In genomic region chr3:142447852-142448315, GRCh38 we compare ENCODE assay signal across 8 cellular contexts. TPM values are rescaled to one million over a fixed set of nuclear protein-coding genes. Genes with fewer than 3 reads are reported as not detected.
A peak's percentile ranks its signal among the peaks of the same experiment; 100 is the strongest.
DNase-seq lines count a peak whose midpoint lies in the region; ATAC-seq and TF ChIP-seq lines count a peak whose summit lies in the region.

A gene with protein sequence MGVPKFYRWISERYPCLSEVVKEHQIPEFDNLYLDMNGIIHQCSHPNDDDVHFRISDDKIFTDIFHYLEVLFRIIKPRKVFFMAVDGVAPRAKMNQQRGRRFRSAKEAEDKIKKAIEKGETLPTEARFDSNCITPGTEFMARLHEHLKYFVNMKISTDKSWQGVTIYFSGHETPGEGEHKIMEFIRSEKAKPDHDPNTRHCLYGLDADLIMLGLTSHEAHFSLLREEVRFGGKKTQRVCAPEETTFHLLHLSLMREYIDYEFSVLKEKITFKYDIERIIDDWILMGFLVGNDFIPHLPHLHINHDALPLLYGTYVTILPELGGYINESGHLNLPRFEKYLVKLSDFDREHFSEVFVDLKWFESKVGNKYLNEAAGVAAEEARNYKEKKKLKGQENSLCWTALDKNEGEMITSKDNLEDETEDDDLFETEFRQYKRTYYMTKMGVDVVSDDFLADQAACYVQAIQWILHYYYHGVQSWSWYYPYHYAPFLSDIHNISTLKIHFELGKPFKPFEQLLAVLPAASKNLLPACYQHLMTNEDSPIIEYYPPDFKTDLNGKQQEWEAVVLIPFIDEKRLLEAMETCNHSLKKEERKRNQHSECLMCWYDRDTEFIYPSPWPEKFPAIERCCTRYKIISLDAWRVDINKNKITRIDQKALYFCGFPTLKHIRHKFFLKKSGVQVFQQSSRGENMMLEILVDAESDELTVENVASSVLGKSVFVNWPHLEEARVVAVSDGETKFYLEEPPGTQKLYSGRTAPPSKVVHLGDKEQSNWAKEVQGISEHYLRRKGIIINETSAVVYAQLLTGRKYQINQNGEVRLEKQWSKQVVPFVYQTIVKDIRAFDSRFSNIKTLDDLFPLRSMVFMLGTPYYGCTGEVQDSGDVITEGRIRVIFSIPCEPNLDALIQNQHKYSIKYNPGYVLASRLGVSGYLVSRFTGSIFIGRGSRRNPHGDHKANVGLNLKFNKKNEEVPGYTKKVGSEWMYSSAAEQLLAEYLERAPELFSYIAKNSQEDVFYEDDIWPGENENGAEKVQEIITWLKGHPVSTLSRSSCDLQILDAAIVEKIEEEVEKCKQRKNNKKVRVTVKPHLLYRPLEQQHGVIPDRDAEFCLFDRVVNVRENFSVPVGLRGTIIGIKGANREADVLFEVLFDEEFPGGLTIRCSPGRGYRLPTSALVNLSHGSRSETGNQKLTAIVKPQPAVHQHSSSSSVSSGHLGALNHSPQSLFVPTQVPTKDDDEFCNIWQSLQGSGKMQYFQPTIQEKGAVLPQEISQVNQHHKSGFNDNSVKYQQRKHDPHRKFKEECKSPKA (N-terminal part only) (minus strand): TSS chr3:142448037. CDS start chr3:142447944, 93 bp downstream.

- no peaks in the 10 kb centered on the region for H3K27me3 Mint-ChIP-seq in CD14-positive monocyte (ENCODE audit: low read depth in 3 of 3)
- no peaks in the 10 kb centered on the region for H3K27me3 Mint-ChIP-seq in dendritic cell treated with granulocyte-macrophage colony-stimulating factor and Interleukin-4, amounts not matched to agents 40 ng/mL and 50 ng/mL, for 4 days

- H3K27ac ChIP-seq in left lung: peak within 1 kb of the TSS; percentile 95 to 98

- H3K36me3 ChIP-seq in left lung: peaks cover 0 to 29% of the 10 kb centered on the region in 2 donors

- no peaks in the 10 kb centered on the region for H3K27me3 ChIP-seq in left lung

- peaks cover 33% of the 10 kb centered on the region for H3K4me1 Mint-ChIP-seq in CD14-positive monocyte
- H3K4me1 Mint-ChIP-seq in dendritic cell treated with granulocyte-macrophage colony-stimulating factor and Interleukin-4, amounts not matched to agents 40 ng/mL and 50 ng/mL, for 4 days (ENCODE audit: low read depth): peaks cover 33% of the 10 kb centered on the region

- peak; percentile 94 for DNase-seq in CD14-positive monocyte (ENCODE audit: low spot score)
- peak; percentile 92 for DNase-seq in NCI-H774 (lab: John Stamatoyannopoulos, UW)
- peak; percentile 92 to 93 for DNase-seq in activated CD4-positive, alpha-beta T cell treated with anti-CD3 and anti-CD28 coated beads, Interleukin-2, amount 50 U/mL, for 4 hours
- peak; percentile 96 to 100 for DNase-seq in left lung
- DNase-seq in stimulated activated CD4-positive, alpha-beta T cell treated with anti-CD3 and anti-CD28 coated beads, Interleukin-2, amount 100 ng/mL, for 4 hours (ENCODE audit: low read depth): peak; percentile 89

- peak within 1 kb of the TSS; percentile 99 to 100 (median 100) for H3K27ac Mint-ChIP-seq in CD14-positive monocyte
- peak within 1 kb of the TSS; percentile 99 for H3K27ac Mint-ChIP-seq in dendritic cell treated with granulocyte-macrophage colony-stimulating factor and Interleukin-4, amounts not matched to agents 40 ng/mL and 50 ng/mL, for 4 days

- TF ChIP-seq CTCF in CD14-positive monocyte (IDR thresholded peaks at IDR 0.05) (no peak), left lung (IDR thresholded peaks at IDR 0.05) (no peak)

- no peaks in the 10 kb centered on the region for H3K9me3 ChIP-seq in left lung

- peaks cover 24 to 47% of the 10 kb centered on the region in 2 donors for H3K36me3 Mint-ChIP-seq in CD14-positive monocyte
- H3K36me3 Mint-ChIP-seq in dendritic cell treated with granulocyte-macrophage colony-stimulating factor and Interleukin-4, amounts not matched to agents 40 ng/mL and 50 ng/mL, for 4 days (ENCODE audit: low read depth): peaks cover 61% of the 10 kb centered on the region

- H3K4me3 ChIP-seq in left lung: peak within 1 kb of the TSS; percentile 66 to 96

- intact Hi-C loops in CD14-positive monocyte (cut with micrococcal nuclease) (loop anchor here (10.0 kb wide), 2 partner anchors 127 to 557 kb away; partner anchors contain the start of genes ATR (in 2 of the 2) and U2SURP (in 1 of the 2)), left lung (cut with DNase I) (no loop called here)
- intact Hi-C loops in dendritic cell treated with granulocyte-macrophage colony-stimulating factor and Interleukin-4, amounts not matched to agents 40 ng/mL and 50 ng/mL, for 4 days (cut with micrococcal nuclease): loop anchor here (2.0 to 5.0 kb wide), 3 partner anchors 129 to 571 kb away; partner anchors contain the start of genes ATP1B3, ATR and U2SURP

- peak within 1 kb of the TSS; percentile 93 to 98 for H3K4me3 Mint-ChIP-seq in CD14-positive monocyte
- H3K4me3 Mint-ChIP-seq in dendritic cell treated with granulocyte-macrophage colony-stimulating factor and Interleukin-4, amounts not matched to agents 40 ng/mL and 50 ng/mL, for 4 days: peak within 1 kb of the TSS; percentile 97

- peaks cover 5 to 42% of the 10 kb centered on the region in 2 donors for H3K4me1 ChIP-seq in left lung

- peaks cover 0 to 6% (median 4%) of the 10 kb centered on the region in 7 donors for H3K9me3 Mint-ChIP-seq in CD14-positive monocyte
- H3K9me3 Mint-ChIP-seq in dendritic cell treated with granulocyte-macrophage colony-stimulating factor and Interleukin-4, amounts not matched to agents 40 ng/mL and 50 ng/mL, for 4 days: no peaks in the 10 kb centered on the region

- ATAC-seq in GM19395 (IDR thresholded peaks at IDR 0.05; ENCODE audit: unreplicated experiment) (peak; percentile 76), HG03565 (IDR thresholded peaks at IDR 0.05; ENCODE audit: unreplicated experiment) (peak; percentile 73), left lung (peak; percentile 100)

RNA-seq across cellular contexts. Expression of the gene that starts here (rescaled TPM):
- polyA plus RNA-seq in CD14-positive monocyte: 10 to 100 TPM; 24.3 to 47.9 TPM
- 10 to 100 TPM; 27.0 to 35.2 TPM for total RNA-seq in left lung

Comparison
In these comparisons a context has a peak if more than half of its experiments do, and no peak if none do; other contexts are left out.
1. Peak in every context shown above with its lines: DNase-seq, ATAC-seq, H3K4me3 ChIP-seq and H3K27ac ChIP-seq.
2. intact Hi-C loops: an anchor here in CD14-positive monocyte (10.0 kb wide) and dendritic cell treated with granulocyte-macrophage colony-stimulating factor and Interleukin-4, amounts not matched to agents 40 ng/mL and 50 ng/mL, for 4 days (2.0 to 5.0 kb wide); none called in left lung.